9 cellular contexts compared by ENCODE assay signal in the genomic region with DNA sequence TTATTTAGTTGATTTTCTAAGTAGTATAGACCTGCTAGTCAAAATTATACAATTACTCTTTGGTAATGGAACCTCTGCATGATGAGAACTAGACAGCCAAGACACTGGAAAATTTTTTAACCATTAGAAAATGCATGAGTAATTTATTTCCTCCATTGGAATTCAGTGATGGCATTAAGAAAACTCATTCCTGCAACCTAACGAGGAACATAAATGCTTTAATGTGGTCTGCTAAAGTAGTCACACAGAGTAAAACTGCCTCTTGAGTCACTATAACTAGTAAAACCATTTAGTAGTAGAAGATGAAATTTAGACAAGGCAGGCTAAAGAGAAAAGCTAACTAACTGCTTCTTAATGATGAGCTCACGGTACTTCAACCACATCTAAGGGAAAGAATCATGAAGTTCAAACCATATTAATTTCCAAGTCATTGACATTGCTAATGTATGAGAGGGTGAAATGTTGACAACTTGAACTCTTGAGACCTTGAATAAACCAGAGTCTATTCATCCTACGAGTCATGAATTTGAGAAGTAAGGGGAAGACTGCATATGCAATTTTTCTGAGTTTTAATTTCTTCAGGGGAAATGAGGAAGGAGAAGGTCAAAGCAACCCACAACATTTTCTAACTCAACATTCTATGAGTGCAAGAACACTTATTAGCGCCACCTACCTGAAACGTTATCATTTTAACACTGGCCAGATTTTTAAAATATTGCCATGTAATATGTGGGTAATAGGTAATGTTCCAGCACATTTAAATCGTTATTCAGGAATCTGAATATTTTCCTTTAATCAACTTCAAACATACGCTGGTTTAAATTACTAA.
A peak's percentile ranks its signal among the peaks of the same experiment; 100 is the strongest.
DNase-seq lines count a peak whose midpoint lies in the region; ATAC-seq, FAIRE-seq and TF ChIP-seq lines count a peak whose summit lies in the region.
"Had no signal": no experiment of that assay in that cellular context is flagged by ENCODE, and none has a peak within 500 bp of the region (broad histone marks: within the 10 kb centered on the region; RNA-seq: fewer than 3 reads in every experiment).

No MANE protein-coding gene starts in this region.

- peak; percentile 92 for FAIRE-seq in A204.1 (lab: Jason Lieb, UNC)

- no peak overlapping the region for H3K4me3 ChIP-seq in fibroblast of the aortic adventitia (ENCODE audit: low read depth, low read length)
- H3K4me3 ChIP-seq: MG63 had no signal

- TF ChIP-seq CTCF in GM10266 (IDR thresholded peaks at IDR 0.05; ENCODE audit: control insufficient read depth, insufficient read depth, low read depth, missing control alignments) (peak; percentile 11), fibroblast of the aortic adventitia (IDR thresholded peaks at IDR 0.05; ENCODE audit: insufficient read depth, low read length) (peak; percentile 12)

- ATAC-seq in left colon, result no peak
- ATAC-seq in GM21423 (IDR thresholded peaks at IDR 0.05; ENCODE audit: unreplicated experiment), result no peak

- DNase-seq in GM10266 (ENCODE audit: extremely low spot score), result no peak
- peak; percentile 85 for DNase-seq in RPMI7951 (ENCODE audit: low read depth)
- peak; percentile 66 for DNase-seq in fibroblast of the aortic adventitia (ENCODE audit: low read depth)
- no peak for DNase-seq in RPMI8226
- no peak for DNase-seq in left colon
- no peak for DNase-seq in amygdala (lab: John Stamatoyannopoulos, UW)
- DNase-seq: MG63 had no signal

- intact Hi-C loops in left colon (cut with DNase I, micrococcal nuclease), result loop anchor here in 1 of 2 donors (5.0 to 10.0 kb wide), 2 partner anchors 151 to 493 kb away; no protein-coding TSS in a partner anchor

Comparison
In these comparisons a context has a peak if more than half of its experiments do, and no peak if none do; other contexts are left out.
1. DNase-seq: peak in RPMI7951 (single experiment) and fibroblast of the aortic adventitia (single experiment); none in GM10266 (single experiment), RPMI8226 (single experiment), left colon (0 of 2) and amygdala (0 of 56).